Comparison of ENCODE assay signal across 1 cellular context in the genomic region with DNA sequence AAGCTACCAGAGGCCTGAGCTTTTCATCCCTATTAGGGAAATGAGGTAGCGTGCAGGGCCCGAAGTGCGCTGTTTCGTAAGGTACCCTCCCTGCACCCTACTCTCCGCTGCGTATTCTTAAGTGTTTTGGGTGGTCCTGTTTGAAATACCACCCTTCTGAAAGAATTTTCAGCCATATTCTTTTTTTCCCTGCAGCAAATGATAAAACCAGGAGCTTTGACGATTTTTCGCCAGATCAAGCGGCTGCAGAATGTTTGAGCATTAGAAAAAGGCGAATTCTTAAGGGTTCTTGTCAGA.
TF ChIP-seq lines count a peak whose summit lies in the region.

No MANE protein-coding gene starts in this region.

TF ChIP-seq in liver, 16 proteins besides CTCF, POLR2A, EP300 and RAD21 (continued from another document):
- TF ChIP-seq, protein P1, sequence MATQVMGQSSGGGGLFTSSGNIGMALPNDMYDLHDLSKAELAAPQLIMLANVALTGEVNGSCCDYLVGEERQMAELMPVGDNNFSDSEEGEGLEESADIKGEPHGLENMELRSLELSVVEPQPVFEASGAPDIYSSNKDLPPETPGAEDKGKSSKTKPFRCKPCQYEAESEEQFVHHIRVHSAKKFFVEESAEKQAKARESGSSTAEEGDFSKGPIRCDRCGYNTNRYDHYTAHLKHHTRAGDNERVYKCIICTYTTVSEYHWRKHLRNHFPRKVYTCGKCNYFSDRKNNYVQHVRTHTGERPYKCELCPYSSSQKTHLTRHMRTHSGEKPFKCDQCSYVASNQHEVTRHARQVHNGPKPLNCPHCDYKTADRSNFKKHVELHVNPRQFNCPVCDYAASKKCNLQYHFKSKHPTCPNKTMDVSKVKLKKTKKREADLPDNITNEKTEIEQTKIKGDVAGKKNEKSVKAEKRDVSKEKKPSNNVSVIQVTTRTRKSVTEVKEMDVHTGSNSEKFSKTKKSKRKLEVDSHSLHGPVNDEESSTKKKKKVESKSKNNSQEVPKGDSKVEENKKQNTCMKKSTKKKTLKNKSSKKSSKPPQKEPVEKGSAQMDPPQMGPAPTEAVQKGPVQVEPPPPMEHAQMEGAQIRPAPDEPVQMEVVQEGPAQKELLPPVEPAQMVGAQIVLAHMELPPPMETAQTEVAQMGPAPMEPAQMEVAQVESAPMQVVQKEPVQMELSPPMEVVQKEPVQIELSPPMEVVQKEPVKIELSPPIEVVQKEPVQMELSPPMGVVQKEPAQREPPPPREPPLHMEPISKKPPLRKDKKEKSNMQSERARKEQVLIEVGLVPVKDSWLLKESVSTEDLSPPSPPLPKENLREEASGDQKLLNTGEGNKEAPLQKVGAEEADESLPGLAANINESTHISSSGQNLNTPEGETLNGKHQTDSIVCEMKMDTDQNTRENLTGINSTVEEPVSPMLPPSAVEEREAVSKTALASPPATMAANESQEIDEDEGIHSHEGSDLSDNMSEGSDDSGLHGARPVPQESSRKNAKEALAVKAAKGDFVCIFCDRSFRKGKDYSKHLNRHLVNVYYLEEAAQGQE (IDR thresholded peaks at IDR 0.05): peak; percentile 51
TF ChIP-seq in liver: peak in this region for 3.
